In the genomic region with DNA sequence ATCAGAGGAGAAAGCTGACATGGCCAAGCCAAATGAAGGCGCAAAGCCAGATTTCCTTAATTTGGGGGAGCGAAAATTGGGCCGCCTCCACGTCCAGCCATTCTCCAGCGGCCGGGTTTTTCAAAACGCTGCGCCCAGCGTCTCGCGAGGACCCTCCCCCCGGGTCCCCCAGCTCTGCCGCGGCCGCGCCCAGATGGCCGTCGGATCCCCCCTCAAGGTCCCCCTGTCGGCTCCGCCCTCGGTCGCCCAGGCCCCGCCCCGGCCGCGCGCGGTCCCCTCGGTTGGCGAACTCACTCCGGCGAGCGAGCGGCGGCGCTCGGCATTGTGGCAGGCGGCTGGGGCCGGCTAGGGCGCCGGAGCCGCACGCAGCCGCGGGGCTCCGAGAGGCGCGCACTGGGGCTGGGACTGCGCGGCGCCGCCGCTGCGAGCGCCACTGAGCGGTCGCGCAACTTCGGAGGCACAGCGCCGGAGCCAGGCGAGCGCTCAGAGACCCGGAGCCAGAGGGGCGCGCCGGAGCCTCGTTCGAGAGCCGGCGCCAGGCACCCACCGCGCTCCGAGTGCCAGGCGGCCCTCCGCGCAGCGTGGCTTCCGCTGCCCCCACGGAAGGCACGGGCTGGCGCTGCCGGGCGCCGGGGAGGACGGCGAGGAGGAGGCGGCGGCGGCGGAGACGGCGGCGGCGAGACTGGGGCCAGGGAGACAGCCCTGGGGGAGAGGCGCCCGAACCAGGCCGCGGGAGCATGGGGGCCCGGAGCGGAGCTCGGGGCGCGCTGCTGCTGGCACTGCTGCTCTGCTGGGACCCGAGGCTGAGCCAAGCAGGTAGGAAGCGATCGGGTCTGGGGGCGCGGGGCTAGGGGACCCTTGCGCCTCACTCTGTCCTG, we compare ENCODE assay signal across 1 cellular context.
A peak's percentile ranks its signal among the peaks of the same experiment; 100 is the strongest.
TF ChIP-seq lines count a peak whose summit lies in the region.

A gene (plus strand): TSS at position 322 of the 878 bp plus-strand sequence. CDS start 416 bp downstream, at position 738.

TF ChIP-seq in H1, 55 proteins besides CTCF, POLR2A, EP300 and RAD21 (continued from another document):
- TF ChIP-seq RBBP5 (IDR thresholded peaks at IDR 0.05; ENCODE audit: borderline replicate concordance, low read depth, low read length) = 0 out of 2 replicates have a peak, but pooled peaks have one; percentile 14
- TF ChIP-seq MAFK (IDR thresholded peaks at IDR 0.05; ENCODE audit: low read depth, low read length) = no peak
- no peak for TF ChIP-seq JUND (IDR thresholded peaks at IDR 0.05; ENCODE audit: low read length)
- TF ChIP-seq KDM1A (IDR thresholded peaks at IDR 0.05; ENCODE audit: borderline replicate concordance, low read length) = no peak
- TF ChIP-seq SP4 (IDR thresholded peaks at IDR 0.05; ENCODE audit: low read length) = 0 out of 2 replicates have a peak, but pooled peaks have one; percentile 60
- no peak for TF ChIP-seq BACH1 (IDR thresholded peaks at IDR 0.05; ENCODE audit: low read length)
- TF ChIP-seq NANOG (IDR thresholded peaks at IDR 0.05; ENCODE audit: insufficient read depth, low read depth, low read length, poor library complexity, severe bottlenecking) = peak; percentile 20
- TF ChIP-seq, protein P1, sequence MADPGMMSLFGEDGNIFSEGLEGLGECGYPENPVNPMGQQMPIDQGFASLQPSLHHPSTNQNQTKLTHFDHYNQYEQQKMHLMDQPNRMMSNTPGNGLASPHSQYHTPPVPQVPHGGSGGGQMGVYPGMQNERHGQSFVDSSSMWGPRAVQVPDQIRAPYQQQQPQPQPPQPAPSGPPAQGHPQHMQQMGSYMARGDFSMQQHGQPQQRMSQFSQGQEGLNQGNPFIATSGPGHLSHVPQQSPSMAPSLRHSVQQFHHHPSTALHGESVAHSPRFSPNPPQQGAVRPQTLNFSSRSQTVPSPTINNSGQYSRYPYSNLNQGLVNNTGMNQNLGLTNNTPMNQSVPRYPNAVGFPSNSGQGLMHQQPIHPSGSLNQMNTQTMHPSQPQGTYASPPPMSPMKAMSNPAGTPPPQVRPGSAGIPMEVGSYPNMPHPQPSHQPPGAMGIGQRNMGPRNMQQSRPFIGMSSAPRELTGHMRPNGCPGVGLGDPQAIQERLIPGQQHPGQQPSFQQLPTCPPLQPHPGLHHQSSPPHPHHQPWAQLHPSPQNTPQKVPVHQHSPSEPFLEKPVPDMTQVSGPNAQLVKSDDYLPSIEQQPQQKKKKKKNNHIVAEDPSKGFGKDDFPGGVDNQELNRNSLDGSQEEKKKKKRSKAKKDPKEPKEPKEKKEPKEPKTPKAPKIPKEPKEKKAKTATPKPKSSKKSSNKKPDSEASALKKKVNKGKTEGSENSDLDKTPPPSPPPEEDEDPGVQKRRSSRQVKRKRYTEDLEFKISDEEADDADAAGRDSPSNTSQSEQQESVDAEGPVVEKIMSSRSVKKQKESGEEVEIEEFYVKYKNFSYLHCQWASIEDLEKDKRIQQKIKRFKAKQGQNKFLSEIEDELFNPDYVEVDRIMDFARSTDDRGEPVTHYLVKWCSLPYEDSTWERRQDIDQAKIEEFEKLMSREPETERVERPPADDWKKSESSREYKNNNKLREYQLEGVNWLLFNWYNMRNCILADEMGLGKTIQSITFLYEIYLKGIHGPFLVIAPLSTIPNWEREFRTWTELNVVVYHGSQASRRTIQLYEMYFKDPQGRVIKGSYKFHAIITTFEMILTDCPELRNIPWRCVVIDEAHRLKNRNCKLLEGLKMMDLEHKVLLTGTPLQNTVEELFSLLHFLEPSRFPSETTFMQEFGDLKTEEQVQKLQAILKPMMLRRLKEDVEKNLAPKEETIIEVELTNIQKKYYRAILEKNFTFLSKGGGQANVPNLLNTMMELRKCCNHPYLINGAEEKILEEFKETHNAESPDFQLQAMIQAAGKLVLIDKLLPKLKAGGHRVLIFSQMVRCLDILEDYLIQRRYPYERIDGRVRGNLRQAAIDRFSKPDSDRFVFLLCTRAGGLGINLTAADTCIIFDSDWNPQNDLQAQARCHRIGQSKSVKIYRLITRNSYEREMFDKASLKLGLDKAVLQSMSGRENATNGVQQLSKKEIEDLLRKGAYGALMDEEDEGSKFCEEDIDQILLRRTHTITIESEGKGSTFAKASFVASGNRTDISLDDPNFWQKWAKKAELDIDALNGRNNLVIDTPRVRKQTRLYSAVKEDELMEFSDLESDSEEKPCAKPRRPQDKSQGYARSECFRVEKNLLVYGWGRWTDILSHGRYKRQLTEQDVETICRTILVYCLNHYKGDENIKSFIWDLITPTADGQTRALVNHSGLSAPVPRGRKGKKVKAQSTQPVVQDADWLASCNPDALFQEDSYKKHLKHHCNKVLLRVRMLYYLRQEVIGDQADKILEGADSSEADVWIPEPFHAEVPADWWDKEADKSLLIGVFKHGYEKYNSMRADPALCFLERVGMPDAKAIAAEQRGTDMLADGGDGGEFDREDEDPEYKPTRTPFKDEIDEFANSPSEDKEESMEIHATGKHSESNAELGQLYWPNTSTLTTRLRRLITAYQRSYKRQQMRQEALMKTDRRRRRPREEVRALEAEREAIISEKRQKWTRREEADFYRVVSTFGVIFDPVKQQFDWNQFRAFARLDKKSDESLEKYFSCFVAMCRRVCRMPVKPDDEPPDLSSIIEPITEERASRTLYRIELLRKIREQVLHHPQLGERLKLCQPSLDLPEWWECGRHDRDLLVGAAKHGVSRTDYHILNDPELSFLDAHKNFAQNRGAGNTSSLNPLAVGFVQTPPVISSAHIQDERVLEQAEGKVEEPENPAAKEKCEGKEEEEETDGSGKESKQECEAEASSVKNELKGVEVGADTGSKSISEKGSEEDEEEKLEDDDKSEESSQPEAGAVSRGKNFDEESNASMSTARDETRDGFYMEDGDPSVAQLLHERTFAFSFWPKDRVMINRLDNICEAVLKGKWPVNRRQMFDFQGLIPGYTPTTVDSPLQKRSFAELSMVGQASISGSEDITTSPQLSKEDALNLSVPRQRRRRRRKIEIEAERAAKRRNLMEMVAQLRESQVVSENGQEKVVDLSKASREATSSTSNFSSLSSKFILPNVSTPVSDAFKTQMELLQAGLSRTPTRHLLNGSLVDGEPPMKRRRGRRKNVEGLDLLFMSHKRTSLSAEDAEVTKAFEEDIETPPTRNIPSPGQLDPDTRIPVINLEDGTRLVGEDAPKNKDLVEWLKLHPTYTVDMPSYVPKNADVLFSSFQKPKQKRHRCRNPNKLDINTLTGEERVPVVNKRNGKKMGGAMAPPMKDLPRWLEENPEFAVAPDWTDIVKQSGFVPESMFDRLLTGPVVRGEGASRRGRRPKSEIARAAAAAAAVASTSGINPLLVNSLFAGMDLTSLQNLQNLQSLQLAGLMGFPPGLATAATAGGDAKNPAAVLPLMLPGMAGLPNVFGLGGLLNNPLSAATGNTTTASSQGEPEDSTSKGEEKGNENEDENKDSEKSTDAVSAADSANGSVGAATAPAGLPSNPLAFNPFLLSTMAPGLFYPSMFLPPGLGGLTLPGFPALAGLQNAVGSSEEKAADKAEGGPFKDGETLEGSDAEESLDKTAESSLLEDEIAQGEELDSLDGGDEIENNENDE (IDR thresholded peaks at IDR 0.05; ENCODE audit: insufficient replicate concordance, low read length) = no peak
- TF ChIP-seq CTBP2 (IDR thresholded peaks at IDR 0.05; ENCODE audit: borderline replicate concordance, insufficient read depth, insufficient read length, low read length) = no peak
- TF ChIP-seq, protein P2, sequence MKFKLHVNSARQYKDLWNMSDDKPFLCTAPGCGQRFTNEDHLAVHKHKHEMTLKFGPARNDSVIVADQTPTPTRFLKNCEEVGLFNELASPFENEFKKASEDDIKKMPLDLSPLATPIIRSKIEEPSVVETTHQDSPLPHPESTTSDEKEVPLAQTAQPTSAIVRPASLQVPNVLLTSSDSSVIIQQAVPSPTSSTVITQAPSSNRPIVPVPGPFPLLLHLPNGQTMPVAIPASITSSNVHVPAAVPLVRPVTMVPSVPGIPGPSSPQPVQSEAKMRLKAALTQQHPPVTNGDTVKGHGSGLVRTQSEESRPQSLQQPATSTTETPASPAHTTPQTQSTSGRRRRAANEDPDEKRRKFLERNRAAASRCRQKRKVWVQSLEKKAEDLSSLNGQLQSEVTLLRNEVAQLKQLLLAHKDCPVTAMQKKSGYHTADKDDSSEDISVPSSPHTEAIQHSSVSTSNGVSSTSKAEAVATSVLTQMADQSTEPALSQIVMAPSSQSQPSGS (IDR thresholded peaks at IDR 0.05; ENCODE audit: low read length) = no peak
- TF ChIP-seq HDAC6 (IDR thresholded peaks at IDR 0.05; ENCODE audit: low read depth, low read length) = no peak
- TF ChIP-seq SAP30 (IDR thresholded peaks at IDR 0.05; ENCODE audit: insufficient read depth, insufficient replicate concordance, low read length) = no peak
- TF ChIP-seq EZH2 (IDR thresholded peaks at IDR 0.05; ENCODE audit: low read depth, low read length, severe bottlenecking) = no peak
- peak; percentile 29; the same call in 1 of the 2 replicates for TF ChIP-seq NRF1 (IDR thresholded peaks at IDR 0.05; ENCODE audit: low read depth, low read length)
- no peak for TF ChIP-seq RNF2 (IDR thresholded peaks at IDR 0.05; ENCODE audit: borderline replicate concordance, low read depth, low read length, missing control alignments, poor library complexity, severe bottlenecking)
- TF ChIP-seq, protein P3, sequence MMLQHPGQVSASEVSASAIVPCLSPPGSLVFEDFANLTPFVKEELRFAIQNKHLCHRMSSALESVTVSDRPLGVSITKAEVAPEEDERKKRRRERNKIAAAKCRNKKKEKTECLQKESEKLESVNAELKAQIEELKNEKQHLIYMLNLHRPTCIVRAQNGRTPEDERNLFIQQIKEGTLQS (IDR thresholded peaks at IDR 0.05; ENCODE audit: insufficient read depth, low read depth, low read length) = no peak
- TF ChIP-seq POLR2AphosphoS5 (IDR thresholded peaks at IDR 0.05; ENCODE audit: low read depth, low read length) = no peak
- TF ChIP-seq ASH2L (IDR thresholded peaks at IDR 0.05; ENCODE audit: low read length) = no peak
- no peak for TF ChIP-seq GABPA (IDR thresholded peaks at IDR 0.05; ENCODE audit: borderline replicate concordance, insufficient read depth, low read length)
- no peak; the same call in 1 of the 2 replicates for TF ChIP-seq GTF2F1 (IDR thresholded peaks at IDR 0.05; ENCODE audit: borderline replicate concordance, low read depth, low read length)
- TF ChIP-seq, protein P4, sequence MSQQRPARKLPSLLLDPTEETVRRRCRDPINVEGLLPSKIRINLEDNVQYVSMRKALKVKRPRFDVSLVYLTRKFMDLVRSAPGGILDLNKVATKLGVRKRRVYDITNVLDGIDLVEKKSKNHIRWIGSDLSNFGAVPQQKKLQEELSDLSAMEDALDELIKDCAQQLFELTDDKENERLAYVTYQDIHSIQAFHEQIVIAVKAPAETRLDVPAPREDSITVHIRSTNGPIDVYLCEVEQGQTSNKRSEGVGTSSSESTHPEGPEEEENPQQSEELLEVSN (IDR thresholded peaks at IDR 0.05) = no peak
- peak; percentile 31 for TF ChIP-seq KDM4A (IDR thresholded peaks at IDR 0.05; ENCODE audit: low read depth, low read length, severe bottlenecking)
- TF ChIP-seq POU5F1 (IDR thresholded peaks at IDR 0.05; ENCODE audit: low read depth, low read length) = no peak
- peak; percentile 84 for TF ChIP-seq TAF7 (optimal IDR thresholded peaks at IDR 0.05; ENCODE audit: borderline replicate concordance, low read depth, low read length)
- no peak for TF ChIP-seq KDM5A (IDR thresholded peaks at IDR 0.05; ENCODE audit: low read length)
- TF ChIP-seq YY1 (IDR thresholded peaks at IDR 0.05; ENCODE audit: low read depth, low read length) = 0 out of 2 replicates have a peak, but pooled peaks have one; percentile 38
- TF ChIP-seq HDAC2 (IDR thresholded peaks at IDR 0.05; ENCODE audit: borderline replicate concordance in 1 of 2, low read depth in 2 of 2, low read length in 2 of 2) = no peak
- TF ChIP-seq TBP (IDR thresholded peaks at IDR 0.05; ENCODE audit: low read depth, low read length) = peak; percentile 76; the same call in 1 of the 2 replicates
- no peak for TF ChIP-seq CEBPB (IDR thresholded peaks at IDR 0.05; ENCODE audit: low read depth, low read length)
- TF ChIP-seq TEAD4 (IDR thresholded peaks at IDR 0.05; ENCODE audit: low read depth, low read length) = no peak
- TF ChIP-seq EGR1 (IDR thresholded peaks at IDR 0.05; ENCODE audit: borderline replicate concordance, low read depth, low read length) = peak; percentile 35; the same call in 1 of the 2 replicates
- no peak for TF ChIP-seq SRF (IDR thresholded peaks at IDR 0.05; ENCODE audit: low read depth, low read length)
- peak; percentile 64; the same call in 1 of the 2 replicates for TF ChIP-seq SP1 (IDR thresholded peaks at IDR 0.05; ENCODE audit: low read depth, low read length)
- peak; percentile 85 for TF ChIP-seq CHD2 (IDR thresholded peaks at IDR 0.05; ENCODE audit: low read length)
- TF ChIP-seq FOSL1 (IDR thresholded peaks at IDR 0.05; ENCODE audit: insufficient read depth, low read depth, low read length) = no peak
- TF ChIP-seq, protein P5, sequence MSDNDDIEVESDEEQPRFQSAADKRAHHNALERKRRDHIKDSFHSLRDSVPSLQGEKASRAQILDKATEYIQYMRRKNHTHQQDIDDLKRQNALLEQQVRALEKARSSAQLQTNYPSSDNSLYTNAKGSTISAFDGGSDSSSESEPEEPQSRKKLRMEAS (IDR thresholded peaks at IDR 0.05) = no peak; the same call in 1 of the 2 replicates
- TF ChIP-seq SUZ12 (IDR thresholded peaks at IDR 0.05; ENCODE audit: low read length) = 0 out of 2 replicates have a peak, but pooled peaks have one; percentile 29
- peak in 1 of 2 experiments; percentile 56; a peak in 1 of 4 replicates for TF ChIP-seq SIN3A (conservative IDR thresholded peaks at IDR 0.05 in 1 of 2, IDR thresholded peaks at IDR 0.05 in 1 of 2; ENCODE audit: low read depth in 1 of 2, low read length in 2 of 2)
- TF ChIP-seq RXRA (IDR thresholded peaks at IDR 0.05; ENCODE audit: insufficient read depth, low read depth, low read length) = no peak
- TF ChIP-seq BRCA1 (IDR thresholded peaks at IDR 0.05; ENCODE audit: low read depth, low read length) = peak; percentile 44; the same call in 1 of the 2 replicates
